In genomic region chr6:143258945-143259344, GRCh38 we compare ENCODE assay signal across 1 cellular context.
TF ChIP-seq lines count a peak whose summit lies in the region.

No MANE protein-coding gene starts in this region.

TF ChIP-seq in K562, 482 proteins besides CTCF, POLR2A, EP300 and RAD21 (continued from another document):
- TF ChIP-seq, protein P1, sequence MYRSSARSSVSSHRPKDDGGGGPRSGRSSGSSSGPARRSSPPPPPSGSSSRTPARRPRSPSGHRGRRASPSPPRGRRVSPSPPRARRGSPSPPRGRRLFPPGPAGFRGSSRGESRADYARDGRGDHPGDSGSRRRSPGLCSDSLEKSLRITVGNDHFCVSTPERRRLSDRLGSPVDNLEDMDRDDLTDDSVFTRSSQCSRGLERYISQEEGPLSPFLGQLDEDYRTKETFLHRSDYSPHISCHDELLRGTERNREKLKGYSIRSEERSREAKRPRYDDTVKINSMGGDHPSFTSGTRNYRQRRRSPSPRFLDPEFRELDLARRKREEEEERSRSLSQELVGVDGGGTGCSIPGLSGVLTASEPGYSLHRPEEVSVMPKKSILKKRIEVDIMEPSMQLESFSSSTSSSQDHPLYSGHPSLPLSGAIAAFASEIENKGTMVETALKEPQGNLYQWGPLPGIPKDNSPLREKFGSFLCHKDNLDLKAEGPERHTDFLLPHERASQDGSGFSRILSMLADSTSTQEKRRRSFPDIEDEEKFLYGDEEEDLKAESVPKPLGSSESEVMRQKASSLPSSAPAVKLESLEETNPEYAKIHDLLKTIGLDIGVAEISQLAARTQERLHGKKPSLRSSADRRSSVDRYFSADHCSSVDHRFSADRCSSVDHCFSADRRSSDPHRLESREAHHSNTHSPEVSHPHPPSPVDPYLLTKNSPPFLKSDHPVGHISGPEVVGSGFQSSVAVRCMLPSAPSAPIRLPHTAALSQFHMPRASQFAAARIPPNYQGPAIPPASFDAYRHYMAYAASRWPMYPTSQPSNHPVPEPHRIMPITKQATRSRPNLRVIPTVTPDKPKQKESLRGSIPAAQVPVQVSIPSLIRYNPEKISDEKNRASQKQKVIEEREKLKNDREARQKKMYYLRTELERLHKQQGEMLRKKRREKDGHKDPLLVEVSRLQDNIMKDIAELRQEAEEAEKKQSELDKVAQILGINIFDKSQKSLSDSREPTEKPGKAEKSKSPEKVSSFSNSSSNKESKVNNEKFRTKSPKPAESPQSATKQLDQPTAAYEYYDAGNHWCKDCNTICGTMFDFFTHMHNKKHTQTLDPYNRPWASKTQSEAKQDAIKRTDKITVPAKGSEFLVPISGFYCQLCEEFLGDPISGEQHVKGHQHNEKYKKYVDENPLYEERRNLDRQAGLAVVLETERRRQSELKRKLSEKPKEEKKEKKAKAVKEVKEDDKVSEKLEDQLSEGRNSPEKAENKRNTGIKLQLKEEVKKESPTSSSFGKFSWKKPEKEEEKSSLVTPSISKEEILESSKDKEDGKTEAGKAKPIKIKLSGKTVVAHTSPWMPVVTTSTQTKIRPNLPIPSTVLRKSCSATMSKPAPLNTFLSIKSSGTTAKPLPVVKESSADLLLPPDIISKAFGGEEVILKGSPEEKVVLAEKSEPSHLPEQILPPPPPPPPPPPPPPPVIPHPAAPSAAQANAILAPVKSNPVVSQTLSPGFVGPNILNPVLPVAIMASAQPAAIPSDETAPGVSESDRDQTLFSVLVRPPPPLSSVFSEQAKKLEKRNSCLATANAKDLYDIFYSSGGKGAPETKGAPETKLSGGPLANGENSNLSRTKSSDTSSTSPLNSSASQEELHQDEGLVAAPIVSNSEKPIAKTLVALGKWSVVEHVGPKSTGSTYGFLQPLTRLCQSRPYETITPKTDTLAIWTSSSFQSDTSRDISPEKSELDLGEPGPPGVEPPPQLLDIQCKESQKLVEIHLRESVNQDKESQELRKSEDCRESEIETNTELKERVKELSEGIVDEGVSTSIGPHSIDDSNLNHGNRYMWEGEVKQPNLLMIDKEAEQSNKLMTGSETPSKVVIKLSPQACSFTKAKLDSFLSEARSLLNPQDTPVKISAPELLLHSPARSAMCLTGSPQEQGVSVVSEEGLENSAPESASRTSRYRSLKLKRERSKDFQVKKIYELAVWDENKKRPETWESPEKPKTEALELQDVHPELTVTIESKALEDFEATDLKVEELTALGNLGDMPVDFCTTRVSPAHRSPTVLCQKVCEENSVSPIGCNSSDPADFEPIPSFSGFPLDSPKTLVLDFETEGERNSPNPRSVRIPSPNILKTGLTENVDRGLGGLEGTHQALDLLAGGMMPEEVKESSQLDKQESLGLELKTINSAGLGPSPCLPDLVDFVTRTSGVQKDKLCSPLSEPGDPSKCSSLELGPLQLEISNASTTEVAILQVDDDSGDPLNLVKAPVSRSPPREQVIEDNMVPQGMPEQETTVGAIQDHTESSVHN (IDR thresholded peaks at IDR 0.05; ENCODE audit: borderline replicate concordance in 1 of 2, low read depth in 1 of 2): no peak
- no peak for TF ChIP-seq TBL1XR1 (IDR thresholded peaks at IDR 0.05; ENCODE audit: low read length in 2 of 2)
- TF ChIP-seq CBX5 (IDR thresholded peaks at IDR 0.05; ENCODE audit: borderline replicate concordance, low read depth): peak; percentile 81; the same call in 1 of the 2 replicates
- TF ChIP-seq CBX3 (IDR thresholded peaks at IDR 0.05; ENCODE audit: borderline replicate concordance in 1 of 2, low read length in 2 of 2): peak in 1 of 2 experiments; percentile 72; a peak in 1 of 3 replicates
